ENCODE assay signal across 10 cellular contexts in genomic region chr3:133379926-133380325, GRCh38. TPM values are rescaled to one million over a fixed set of nuclear protein-coding genes. Genes with fewer than 3 reads are reported as not detected.
"Had no signal": no experiment of that assay in that cellular context is flagged by ENCODE, and none has a peak within 500 bp of the region (broad histone marks: within the 10 kb centered on the region; RNA-seq: fewer than 3 reads in every experiment).

No MANE protein-coding gene starts in this region.

- H3K27ac ChIP-seq: HL-60 had no signal

- H3K27ac Mint-ChIP-seq: GM23338, HFFc6, IgD-negative memory B cell had no signal

- H3K4me1 Mint-ChIP-seq: IgD-negative memory B cell had no signal

- H3K9me3 Mint-ChIP-seq: GM23338, HFFc6, IgD-negative memory B cell had no signal

- DNase-seq: HFFc6, KBM-7 had no signal

- ATAC-seq: GM23338, HCT116, HepG2 had no signal

- H3K4me3 ChIP-seq: GM23338, HAP-1 had no signal

- H3K4me3 Mint-ChIP-seq: GM23338, HFFc6, IgD-negative memory B cell had no signal

- H3K36me3 Mint-ChIP-seq: IgD-negative memory B cell had no signal

RNA-seq across cellular contexts. Expression of gene BFSP2, which starts 19.9 kb away (rescaled TPM):
- total RNA-seq: GM23338, H1, HepG2, HFFc6, HT1080 had no signal
